12 cellular contexts compared by ENCODE assay signal in the genomic region with DNA sequence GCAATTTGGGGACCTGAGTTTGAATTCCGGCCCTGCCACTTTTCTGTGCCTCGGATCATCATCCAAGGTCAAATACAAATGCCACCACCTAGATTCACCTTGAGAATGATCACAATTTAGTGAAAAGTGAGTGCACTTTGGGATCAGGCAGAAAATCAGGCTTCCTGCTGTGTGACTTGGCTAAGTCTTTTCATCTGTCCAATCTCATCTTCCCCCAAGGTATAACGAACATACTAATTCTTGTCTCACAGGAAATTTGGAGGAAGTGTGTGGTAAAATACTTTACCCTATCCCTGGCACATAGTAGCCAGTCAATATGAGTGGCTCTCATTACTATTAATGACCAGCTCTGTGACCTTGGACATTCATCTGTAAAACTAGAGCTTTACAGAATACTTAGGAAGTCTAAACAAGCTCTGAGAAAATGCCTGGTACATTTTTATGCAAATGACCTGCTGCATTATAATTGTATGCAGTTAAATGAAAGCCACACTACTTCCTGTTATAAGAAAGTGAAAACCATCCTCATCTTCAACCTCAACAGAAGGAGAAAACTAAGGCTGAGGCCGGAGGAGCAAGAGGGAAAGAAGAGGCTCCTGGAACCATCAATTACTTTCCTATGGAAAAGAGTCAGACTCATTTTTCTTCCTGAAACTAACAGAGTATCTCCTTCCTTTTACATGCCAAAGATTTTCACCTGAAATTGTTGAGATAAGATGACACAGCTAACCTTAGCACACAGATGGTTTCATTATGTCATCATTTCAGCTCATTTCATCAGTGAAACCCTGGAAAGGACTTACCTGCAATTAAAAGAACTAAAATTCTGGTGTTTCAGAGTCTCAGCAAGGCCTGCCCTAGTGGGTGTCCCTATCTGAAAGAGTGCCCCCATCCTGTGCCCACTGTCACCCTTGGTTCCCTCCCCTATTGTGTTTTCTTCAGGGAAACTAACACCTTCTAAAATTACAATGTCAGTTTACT. TPM values are rescaled to one million over a fixed set of nuclear protein-coding genes. Genes with fewer than 3 reads are reported as not detected.
DNase-seq lines count a peak whose midpoint lies in the region; ATAC-seq, FAIRE-seq and TF ChIP-seq lines count a peak whose summit lies in the region.
"Had no signal": no experiment of that assay in that cellular context is flagged by ENCODE, and none has a peak within 500 bp of the region (broad histone marks: within the 10 kb centered on the region; RNA-seq: fewer than 3 reads in every experiment).

No MANE protein-coding gene starts in this region.

- H3K27ac ChIP-seq in K562 (ENCODE audit: extremely low read depth, low read depth, low read length) (no peak overlapping the region), heart right ventricle (no peak overlapping the region), vagina (no peak overlapping the region)
- H3K27ac ChIP-seq: gastroesophageal sphincter, SJSA1 had no signal

- peak; percentile 59 for ATAC-seq in GM18502 (IDR thresholded peaks at IDR 0.05; ENCODE audit: poor library complexity, unreplicated experiment)
- ATAC-seq in GM19023 (IDR thresholded peaks at IDR 0.05; ENCODE audit: unreplicated experiment), result peak; percentile 47
- peak; percentile 60 for ATAC-seq in HG03175 (IDR thresholded peaks at IDR 0.05; ENCODE audit: unreplicated experiment)
- no peak for ATAC-seq in K562
- ATAC-seq in heart right ventricle, result no peak
- ATAC-seq: gastroesophageal sphincter had no signal

- POLR2A ChIA-PET in K562 (lab: Yijun Ruan, JAX), result interaction anchor here (0.6 to 1.5 kb wide), 3 partner anchors 9 to 369 kb away, joined by 3 to 5 read pairs (median 3); no protein-coding TSS in a partner anchor

- DNase-seq in K562 (ENCODE audit: extremely low read depth in 1 of 4, low spot score in 3 of 4) (no peak), retina (no peak), heart right ventricle (no peak), vagina (ENCODE audit: extremely low spot score in 2 of 2) (no peak)
- DNase-seq: NCI-H510A treated with DMSO at 0.1 percent for 48 hours; stimulated activated CD4-positive, alpha-beta T cell treated with anti-CD3 and anti-CD28 coated beads, Interleukin-15, amount 100 ng/mL, for 24 hours had no signal

- no peak for TF ChIP-seq EP300 in K562 (IDR thresholded peaks at IDR 0.05; ENCODE audit: low read length)

- H3K4me1 ChIP-seq in K562 (replicated peaks in 1 of 2; ENCODE audit: control insufficient read depth in 2 of 2, insufficient read depth in 2 of 2, low read length in 2 of 2) (no peaks in the 10 kb centered on the region), heart right ventricle (no peaks in the 10 kb centered on the region), vagina (no peaks in the 10 kb centered on the region)
- H3K4me1 ChIP-seq: gastroesophageal sphincter, HAP-1, SJSA1 had no signal

- H3K79me2 ChIP-seq in K562 (ENCODE audit: control insufficient read depth, insufficient read depth, low read length), result no peaks in the 10 kb centered on the region

- H3K4me3 ChIP-seq in K562 (no peak overlapping the region), heart right ventricle (no peak overlapping the region), vagina (no peak overlapping the region)
- H3K4me3 ChIP-seq: gastroesophageal sphincter, HAP-1, SJSA1 had no signal

- H2AFZ ChIP-seq in K562 (ENCODE audit: low read depth, low read length), result no peak overlapping the region

- H3K36me3 ChIP-seq in K562 (ENCODE audit: control insufficient read depth, insufficient read depth, low read length) (no peaks in the 10 kb centered on the region), heart right ventricle (no peaks in the 10 kb centered on the region), vagina (no peaks in the 10 kb centered on the region)
- H3K36me3 ChIP-seq: gastroesophageal sphincter, HAP-1, SJSA1 had no signal

- no peak overlapping the region for H3K4me2 ChIP-seq in K562 (ENCODE audit: insufficient read depth, low read length)

- TF ChIP-seq CTCF in K562 (IDR thresholded peaks at IDR 0.05 in 2 of 3, conservative IDR thresholded peaks at IDR 0.05 in 1 of 3; ENCODE audit: insufficient read depth in 2 of 3, low read depth in 1 of 3, low read length in 3 of 3) (no peak), heart right ventricle (IDR thresholded peaks at IDR 0.05) (no peak), vagina (IDR thresholded peaks at IDR 0.05) (no peak)

- no peak overlapping the region for H3K9ac ChIP-seq in K562 (ENCODE audit: insufficient read depth in 1 of 2, low read depth in 2 of 2, low read length in 2 of 2)

- H3K9me1 ChIP-seq in K562 (ENCODE audit: control insufficient read depth, insufficient read depth, low read length), result no peaks in the 10 kb centered on the region

- WGBS in K562 (ENCODE audit: insufficient coverage, low coverage, missing lambda C conversion rate), result 0% methylated on average over 4 of the region's 4 CpGs
- WGBS in heart right ventricle, 2 donors, result 64 to 89% methylated on average over 4 of the region's 4 CpGs

- in situ Hi-C loops in K562 (cut with MboI), result no loop called here

- no TSS peak for BruUV-seq in K562 (replicated peaks; lab: Mats Ljungman, UMichigan)

- H3K27me3 ChIP-seq in K562 (ENCODE audit: control insufficient read depth in 2 of 2, insufficient read depth in 2 of 2, low read length in 2 of 2) (peaks cover 7 to 8% of the 10 kb centered on the region in 2 experiments; a peak in 4 of 5 replicates), heart right ventricle (no peaks in the 10 kb centered on the region), vagina (no peaks in the 10 kb centered on the region)
- H3K27me3 ChIP-seq: gastroesophageal sphincter, SJSA1 had no signal

- H3K9me3 ChIP-seq in K562 (replicated peaks; ENCODE audit: control insufficient read depth, insufficient read depth, low read depth, low read length) (no peaks in the 10 kb centered on the region), heart right ventricle (no peaks in the 10 kb centered on the region), vagina (no peaks in the 10 kb centered on the region)
- H3K9me3 ChIP-seq: gastroesophageal sphincter, HAP-1, SJSA1 had no signal

- H4K20me1 ChIP-seq in K562 (replicated peaks; ENCODE audit: control insufficient read depth, insufficient read depth, low read length), result no peaks in the 10 kb centered on the region

- TF ChIP-seq POLR2A in K562 (conservative IDR thresholded peaks at IDR 0.05) (no peak), vagina (IDR thresholded peaks at IDR 0.05) (no peak)

- no peak for TF ChIP-seq RAD21 in K562 (CRISPR knock-in tag; conservative IDR thresholded peaks at IDR 0.05 in 1 of 2, IDR thresholded peaks at IDR 0.05 in 1 of 2)

- CTCF ChIA-PET in K562 (lab: Yijun Ruan, JAX; ENCODE audit: low intra/inter-chr PET ratio), result no interaction called here

- intact Hi-C loops in K562 (cut with micrococcal nuclease), result no loop called here
- intact Hi-C loops in heart right ventricle (cut with DNase I), result no loop called here
- intact Hi-C loops in vagina (cut with DNase I), result no loop called here

- no peak for FAIRE-seq in K562 (lab: Jason Lieb, UNC)

TF ChIP-seq in K562, 482 proteins besides CTCF, POLR2A, EP300 and RAD21:
- TF ChIP-seq CEBPG (CRISPR knock-in tag; IDR thresholded peaks at IDR 0.05) (no peak), CEBPG (tag; conservative IDR thresholded peaks at IDR 0.05 in 1 of 2, IDR thresholded peaks at IDR 0.05 in 1 of 2) (peak in 1 of 2 experiments; percentile 44; a peak in 1 of 4 replicates), MECOM (CRISPR knock-in tag; IDR thresholded peaks at IDR 0.05) (no peak), ATF7 (IDR thresholded peaks at IDR 0.05) (0 out of 2 replicates have a peak, but pooled peaks have one; percentile 25)
- TF ChIP-seq, protein P1, sequence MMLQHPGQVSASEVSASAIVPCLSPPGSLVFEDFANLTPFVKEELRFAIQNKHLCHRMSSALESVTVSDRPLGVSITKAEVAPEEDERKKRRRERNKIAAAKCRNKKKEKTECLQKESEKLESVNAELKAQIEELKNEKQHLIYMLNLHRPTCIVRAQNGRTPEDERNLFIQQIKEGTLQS (IDR thresholded peaks at IDR 0.05), result peak; percentile 33; the same call in 1 of the 2 replicates
- TF ChIP-seq, protein P1 (CRISPR knock-in tag; conservative IDR thresholded peaks at IDR 0.05), result no peak

RNA-seq across cellular contexts. Expression of a gene that starts 32.6 kb away (rescaled TPM):
- total RNA-seq in K562 (2011; cell fraction: chromatin; rRNA removed; ENCODE audit: low replicate concordance), result not detected in 2 replicates
- total RNA-seq in K562 (2011; cell fraction: nucleolus; rRNA removed), result not detected in 2 replicates
- total RNA-seq in K562 (2011; cell fraction: nucleoplasm; rRNA removed), result not detected in 2 replicates
- not detected in 2 replicates for total RNA-seq in K562 (2014; rRNA removed)
- total RNA-seq in K562 (2014; rRNA removed; fragmentation: Illumina TruSeq; extraction: Trizol), result not detected in 2 replicates
- total RNA-seq in K562 (2015; rRNA removed; fragmentation: Illumina TruSeq; extraction: Trizol), result not detected in 2 replicates
- total RNA-seq in K562 (2021), result not detected in 2 replicates
- polyA plus RNA-seq in K562 (2011; rRNA removed), result not detected in 2 replicates
- polyA plus RNA-seq in K562 (2011; cell fraction: cytosol; rRNA removed), result not detected in 2 replicates
- not detected in 2 replicates for polyA plus RNA-seq in K562 (2011; cell fraction: nucleus; rRNA removed)
- polyA plus RNA-seq in K562 (2012), result not detected in 2 replicates
- not detected in 2 replicates for polyA plus RNA-seq in K562 (2014; fragmentation: Illumina TruSeq; extraction: Trizol)
- not detected for polyA plus RNA-seq in K562 (2014; fragmentation: Nextera tagmentation; extraction: Ambion mirVana)
- polyA plus RNA-seq in K562 (2014; rRNA removed), result not detected in 2 replicates
- not detected in 2 replicates for polyA minus RNA-seq in K562 (2011; rRNA and poly(A)+ RNA removed)
- polyA minus RNA-seq in K562 (2011; cell fraction: cytosol; rRNA and poly(A)+ RNA removed), result not detected in 2 replicates
- polyA minus RNA-seq in K562 (2011; cell fraction: nucleus; rRNA and poly(A)+ RNA removed), result not detected in 2 replicates
- under 1 TPM in 4 of 10 donors, not detected in 6; 0.05 to 0.56 (median 0.24) TPM for total RNA-seq in heart right ventricle
- polyA plus RNA-seq in heart right ventricle, result not detected
- total RNA-seq in vagina, result not detected
- total RNA-seq: gastroesophageal sphincter had no signal

Comparison
In these comparisons a context has a peak if more than half of its experiments do, and no peak if none do; other contexts are left out.
1. ATAC-seq: peak in GM18502 (single experiment), GM19023 (single experiment) and HG03175 (single experiment); none in K562 (single experiment) and heart right ventricle (0 of 8).